21 cellular contexts compared by ENCODE assay signal in genomic region chr1:15923241-15923640, GRCh38. TPM values are rescaled to one million over a fixed set of nuclear protein-coding genes. Genes with fewer than 3 reads are reported as not detected.
DNase-seq lines count a peak whose midpoint lies in the region; ATAC-seq, FAIRE-seq and TF ChIP-seq lines count a peak whose summit lies in the region.
"Had no signal": no experiment of that assay in that cellular context is flagged by ENCODE, and none has a peak within 500 bp of the region (broad histone marks: within the 10 kb centered on the region; RNA-seq: fewer than 3 reads in every experiment).

No MANE protein-coding gene starts in this region.

- in situ Hi-C loops in astrocyte of the spinal cord (cut with HindIII; ENCODE audit: low sequenced_read_pairs), result no loop called here

- 78 to 82% methylated on average over 2 of the region's 2 CpGs for WGBS in heart right ventricle, 2 donors

- intact Hi-C loops in heart right ventricle (cut with DNase I), result loop anchor here in 3 of 10 donors (5.0 to 10.0 kb wide), 2 partner anchors 71 to 108 kb away; no protein-coding TSS in a partner anchor

- H3K4me1 Mint-ChIP-seq in activated T-cell treated with anti-CD3 and anti-CD28 coated beads, Interleukin-2, amount 50 U/mL, for 24 hours (ENCODE audit: low read depth), result peaks cover 39% of the 10 kb centered on the region

- H3K4me3 Mint-ChIP-seq in activated T-cell treated with anti-CD3 and anti-CD28 coated beads, Interleukin-2, amount 50 U/mL, for 24 hours, result no peak overlapping the region
- H3K4me3 Mint-ChIP-seq: CD8-positive, alpha-beta T cell; endodermal cell; natural killer cell; T-cell had no signal

- H3K4me1 ChIP-seq in heart right ventricle, result peaks cover 0 to 5% (median 0%) of the 10 kb centered on the region in 9 donors
- H3K4me1 ChIP-seq: Peyer's patch had no signal

- no peak for DNase-seq in activated T-cell treated with anti-CD3 and anti-CD28 coated beads, Interleukin-2, amount 50 U/mL, for 24 hours
- DNase-seq in activated T-cell treated with anti-CD3 and anti-CD28 coated beads, Interleukin-2, amount 50 U/mL, for 1 hour, result no peak
- peak; percentile 71 for DNase-seq in astrocyte of the spinal cord (ENCODE audit: low read depth, low spot score)
- peak; percentile 46 for DNase-seq in glomerular visceral epithelial cell (ENCODE audit: extremely low spot score)
- peak; percentile 34 for DNase-seq in urothelium cell line (ENCODE audit: low spot score)
- DNase-seq in cortex of kidney (lab: John Stamatoyannopoulos, UW), result no peak
- no peak for DNase-seq in heart right ventricle
- DNase-seq: activated CD8-positive, alpha-beta memory T cell treated with anti-CD3 and anti-CD28 coated beads for 24 hours; activated gamma-delta T cell; CD8-positive, alpha-beta T cell; endodermal cell; left ventricle myocardium superior; natural killer cell; NCI-H187 treated with DMSO at 0.1 percent for 48 hours; NCI-H524 treated with DMSO at 0.1 percent for 48 hours; Peyer's patch; retina; stimulated activated CD4-positive, alpha-beta T cell treated with anti-CD3 and anti-CD28 coated beads, Interleukin-2, amount 100 ng/mL, for 24 hours; T-cell had no signal

- H3K27me3 ChIP-seq in heart right ventricle, result no peaks in the 10 kb centered on the region
- H3K27me3 ChIP-seq: hepatocyte, Peyer's patch had no signal

- H3K9me3 Mint-ChIP-seq in activated T-cell treated with anti-CD3 and anti-CD28 coated beads, Interleukin-2, amount 50 U/mL, for 24 hours, result no peaks in the 10 kb centered on the region
- H3K9me3 Mint-ChIP-seq: CD8-positive, alpha-beta T cell; endodermal cell; natural killer cell; T-cell had no signal

- FAIRE-seq in urothelium cell line (lab: Jason Lieb, UNC), result no peak

- no peaks in the 10 kb centered on the region for H3K9me3 ChIP-seq in heart right ventricle
- H3K9me3 ChIP-seq: Peyer's patch had no signal

- no peak overlapping the region for H3K4me3 ChIP-seq in astrocyte of the spinal cord (ENCODE audit: low read depth, low read length)
- H3K4me3 ChIP-seq in heart right ventricle, result no peak overlapping the region
- H3K4me3 ChIP-seq: hepatocyte, Peyer's patch had no signal

- H3K27ac ChIP-seq in heart right ventricle, result no peak overlapping the region
- H3K27ac ChIP-seq: hepatocyte, Peyer's patch had no signal

- ATAC-seq in heart right ventricle (no peak), HG03565 (IDR thresholded peaks at IDR 0.05; ENCODE audit: unreplicated experiment) (no peak)
- ATAC-seq: CD8-positive, alpha-beta T cell; left ventricle myocardium superior; natural killer cell; T-cell had no signal

- peaks cover 0 to 100% (median 53%) of the 10 kb centered on the region in 9 donors for H3K36me3 ChIP-seq in heart right ventricle

- H3K36me3 Mint-ChIP-seq in activated T-cell treated with anti-CD3 and anti-CD28 coated beads, Interleukin-2, amount 50 U/mL, for 24 hours (ENCODE audit: low read depth), result peaks cover 90% of the 10 kb centered on the region

- H3K27ac Mint-ChIP-seq in activated T-cell treated with anti-CD3 and anti-CD28 coated beads, Interleukin-2, amount 50 U/mL, for 24 hours, result peak overlapping the region; percentile 15
- H3K27ac Mint-ChIP-seq: endodermal cell, natural killer cell had no signal

- TF ChIP-seq CTCF in astrocyte of the spinal cord (IDR thresholded peaks at IDR 0.05; ENCODE audit: low read depth, low read length) (no peak), heart right ventricle (IDR thresholded peaks at IDR 0.05) (no peak)

- no peaks in the 10 kb centered on the region for H3K27me3 Mint-ChIP-seq in activated T-cell treated with anti-CD3 and anti-CD28 coated beads, Interleukin-2, amount 50 U/mL, for 24 hours
- H3K27me3 Mint-ChIP-seq: T-cell had no signal

RNA-seq across cellular contexts. Expression of gene ZBTB17, which starts 52.7 kb away (rescaled TPM):
- total RNA-seq in heart right ventricle, result 10 to 100 TPM; 16.4 to 25.0 (median 20.4) TPM
- 10 to 100 TPM; 27.3 to 54.9 TPM for polyA plus RNA-seq in heart right ventricle

Comparison
In these comparisons a context has a peak if more than half of its experiments do, and no peak if none do; other contexts are left out.
1. DNase-seq: peak in astrocyte of the spinal cord (single experiment), glomerular visceral epithelial cell (single experiment) and urothelium cell line (single experiment); none in activated T-cell treated with anti-CD3 and anti-CD28 coated beads, Interleukin-2, amount 50 U/mL, for 24 hours (single experiment), activated T-cell treated with anti-CD3 and anti-CD28 coated beads, Interleukin-2, amount 50 U/mL, for 1 hour (single experiment), cortex of kidney (single experiment) and heart right ventricle (0 of 2).